ENCODE assay signal across 14 cellular contexts in genomic region chr1:162141273-162142023, GRCh38.
DNase-seq lines count a peak whose midpoint lies in the region; ATAC-seq and TF ChIP-seq lines count a peak whose summit lies in the region.
"Had no signal": no experiment of that assay in that cellular context is flagged by ENCODE, and none has a peak within 500 bp of the region (broad histone marks: within the 10 kb centered on the region; RNA-seq: fewer than 3 reads in every experiment).

No MANE protein-coding gene starts in this region.

- TF ChIP-seq EP300 in gastroesophageal sphincter (IDR thresholded peaks at IDR 0.05): no peak

- ATAC-seq in HG02970 (IDR thresholded peaks at IDR 0.05; ENCODE audit: low FRiP score, unreplicated experiment): no peak
- no peak for ATAC-seq in gastroesophageal sphincter
- ATAC-seq: K562 had no signal

- TF ChIP-seq CTCF in gastroesophageal sphincter (IDR thresholded peaks at IDR 0.05): no peak

- WGBS in gastroesophageal sphincter (ENCODE audit: low coverage in 1 of 2), 2 donors: 60 to 69% methylated on average over 3 to 4 of the region's 4 CpGs

- peaks cover 0 to 13% (median 3%) of the 10 kb centered on the region in 3 donors for H3K4me1 ChIP-seq in gastroesophageal sphincter
- H3K4me1 ChIP-seq: pancreas had no signal

- no peaks in the 10 kb centered on the region for H3K27me3 ChIP-seq in gastroesophageal sphincter
- H3K27me3 ChIP-seq: pancreas had no signal

- H3K27ac ChIP-seq in gastroesophageal sphincter: no peak overlapping the region
- H3K27ac ChIP-seq: pancreas had no signal

- peak; percentile 60 for DNase-seq in AG08395 (ENCODE audit: low spot score)
- DNase-seq in HS-5 (ENCODE audit: low read depth): peak; percentile 45
- DNase-seq in astrocyte of the hippocampus (ENCODE audit: low read depth, low spot score): peak; percentile 69
- peak; percentile 13 for DNase-seq in kidney glomerular epithelial cell (lab: John Stamatoyannopoulos, UW)
- DNase-seq in NCI-H1436 treated with DMSO at 0.1 percent for 48 hours (lab: John Stamatoyannopoulos, UW): no peak
- no peak for DNase-seq in NCI-H69 (lab: John Stamatoyannopoulos, UW)
- DNase-seq: activated gamma-delta T cell treated with Interleukin-2 at 50 U/mL for 16 hours, caudate nucleus, NCI-H2029, NCI-H748 treated with DMSO at 0.1 percent for 48 hours, pancreas had no signal

- H3K9me3 ChIP-seq in gastroesophageal sphincter: no peaks in the 10 kb centered on the region
- H3K9me3 ChIP-seq: pancreas had no signal

- no peaks in the 10 kb centered on the region for H3K36me3 ChIP-seq in gastroesophageal sphincter
- H3K36me3 ChIP-seq: pancreas had no signal

- no peak for TF ChIP-seq POLR2A in gastroesophageal sphincter (IDR thresholded peaks at IDR 0.05)

- no peak overlapping the region for H3K4me3 ChIP-seq in gastroesophageal sphincter
- H3K4me3 ChIP-seq: K562, pancreas had no signal

Comparison
In these comparisons a context has a peak if more than half of its experiments do, and no peak if none do; other contexts are left out.
1. DNase-seq: peak in AG08395 (single experiment), HS-5 (single experiment), astrocyte of the hippocampus (single experiment) and kidney glomerular epithelial cell (single experiment); none in NCI-H1436 treated with DMSO at 0.1 percent for 48 hours (single experiment) and NCI-H69 (single experiment).